In the genomic region with DNA sequence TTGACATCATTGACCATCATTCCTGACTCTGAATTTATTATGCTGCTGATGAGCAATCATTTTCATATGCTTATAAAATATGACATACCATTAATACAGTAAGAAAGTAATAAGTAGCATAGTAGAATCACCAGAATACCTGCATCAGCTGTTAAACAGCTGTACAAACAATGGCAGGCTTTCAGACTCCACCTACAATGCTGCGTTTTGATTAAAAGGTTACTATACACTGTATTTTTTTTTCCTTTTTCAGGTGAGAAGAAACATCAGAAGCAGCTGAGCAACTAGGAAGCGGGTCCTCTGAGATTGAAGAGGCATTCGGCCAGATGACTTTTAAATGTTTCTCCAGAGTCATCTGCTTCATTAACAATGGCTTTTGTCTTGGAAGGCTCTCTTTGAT, we compare ENCODE assay signal across 30 cellular contexts.
"Had no signal": no experiment of that assay in that cellular context is flagged by ENCODE, and none has a peak within 500 bp of the region (broad histone marks: within the 10 kb centered on the region; RNA-seq: fewer than 3 reads in every experiment).

No MANE protein-coding gene starts in this region.

- H3K9me3 ChIP-seq: esophagus squamous epithelium, gastroesophageal sphincter, heart right ventricle had no signal

- H3K27me3 Mint-ChIP-seq: activated B cell treated with CpG ODN at 0.5 μM for 24 hours; activated CD8-positive, alpha-beta T cell treated with anti-CD3 and anti-CD28 coated beads for 36 hours; activated naive CD4-positive, alpha-beta T cell treated with anti-CD3 and anti-CD28 coated beads, Interleukin-2, amount 50 U/mL, for 24 hours; activated naive CD8-positive, alpha-beta T cell treated with anti-CD3 and anti-CD28 coated beads, Interleukin-2, amount 10 ng/mL, durations not matched to agents 7 days and 5 days; activated T-helper 17 cell treated with anti-CD3 and anti-CD28 coated beads, Interleukin-2, amount 50 U/mL, for 72 hours; effector memory CD8-positive, alpha-beta T cell had no signal

- H3K4me3 ChIP-seq: esophagus squamous epithelium, gastroesophageal sphincter, heart right ventricle, hepatocyte had no signal

- H3K9me3 Mint-ChIP-seq: activated B cell treated with CpG ODN at 0.5 μM for 24 hours; activated CD8-positive, alpha-beta T cell treated with anti-CD3 and anti-CD28 coated beads for 36 hours; activated naive CD4-positive, alpha-beta T cell treated with anti-CD3 and anti-CD28 coated beads for 36 hours; activated naive CD4-positive, alpha-beta T cell treated with anti-CD3 and anti-CD28 coated beads, Interleukin-2, amount 50 U/mL, for 24 hours; activated naive CD8-positive, alpha-beta T cell treated with anti-CD3 and anti-CD28 coated beads, Interleukin-2, amount 10 ng/mL, durations not matched to agents 7 days and 5 days; activated T-cell treated with anti-CD3 and anti-CD28 coated beads, Interleukin-2, amount 50 U/mL, for 4 hours; activated T-helper 17 cell treated with anti-CD3 and anti-CD28 coated beads, Interleukin-2, amount 50 U/mL, for 72 hours; effector memory CD8-positive, alpha-beta T cell had no signal

- H3K4me1 Mint-ChIP-seq: activated B cell treated with CpG ODN at 0.5 μM for 24 hours; activated T-helper 17 cell treated with anti-CD3 and anti-CD28 coated beads, Interleukin-2, amount 50 U/mL, for 72 hours had no signal

- H3K27ac ChIP-seq: epithelial cell of prostate, esophagus squamous epithelium, gastroesophageal sphincter, heart right ventricle, hepatocyte, WERI-Rb-1 had no signal

- H3K4me3 Mint-ChIP-seq: activated B cell treated with CpG ODN at 0.5 μM for 24 hours; activated CD8-positive, alpha-beta T cell treated with anti-CD3 and anti-CD28 coated beads for 36 hours; activated naive CD4-positive, alpha-beta T cell treated with anti-CD3 and anti-CD28 coated beads for 36 hours; activated naive CD4-positive, alpha-beta T cell treated with anti-CD3 and anti-CD28 coated beads, Interleukin-2, amount 50 U/mL, for 24 hours; activated T-cell treated with anti-CD3 and anti-CD28 coated beads, Interleukin-2, amount 50 U/mL, for 4 hours; activated T-helper 17 cell treated with anti-CD3 and anti-CD28 coated beads, Interleukin-2, amount 50 U/mL, for 72 hours; effector memory CD8-positive, alpha-beta T cell had no signal

- H3K4me2 ChIP-seq: hepatocyte had no signal

- H2AFZ ChIP-seq: hepatocyte had no signal

- H3K27ac Mint-ChIP-seq: activated B cell treated with CpG ODN at 0.5 μM for 24 hours; activated CD8-positive, alpha-beta T cell treated with anti-CD3 and anti-CD28 coated beads for 36 hours; activated naive CD4-positive, alpha-beta T cell treated with anti-CD3 and anti-CD28 coated beads for 36 hours; activated naive CD4-positive, alpha-beta T cell treated with anti-CD3 and anti-CD28 coated beads, Interleukin-2, amount 50 U/mL, for 24 hours; activated naive CD8-positive, alpha-beta T cell treated with anti-CD3 and anti-CD28 coated beads, Interleukin-2, amount 10 ng/mL, durations not matched to agents 7 days and 5 days; activated T-helper 17 cell treated with anti-CD3 and anti-CD28 coated beads, Interleukin-2, amount 50 U/mL, for 72 hours; effector memory CD8-positive, alpha-beta T cell had no signal

- FAIRE-seq: astrocyte, colon, endothelial cell of umbilical vein had no signal

- ATAC-seq: activated CD4-positive, CD25-positive, alpha-beta regulatory T cell treated with anti-CD3 and anti-CD28 coated beads, Interleukin-2, amount 50 U/mL, for 24 hours; activated CD8-positive, alpha-beta T cell treated with anti-CD3 and anti-CD28 coated beads for 36 hours; activated T-cell treated with anti-CD3 and anti-CD28 coated beads, Interleukin-2, amount 50 U/mL, for 4 hours; activated T-helper 17 cell treated with anti-CD3 and anti-CD28 coated beads, Interleukin-2, amount 50 U/mL, for 72 hours; effector memory CD8-positive, alpha-beta T cell; gastroesophageal sphincter; heart right ventricle had no signal

- H3K27me3 ChIP-seq: esophagus squamous epithelium, gastroesophageal sphincter, heart right ventricle, hepatocyte had no signal

- DNase-seq: activated B cell treated with CpG ODN at 0.5 μM for 24 hours; activated CD4-positive, alpha-beta T cell treated with anti-CD3 and anti-CD28 coated beads for 48 hours; activated CD4-positive, alpha-beta T cell treated with anti-CD3 and anti-CD28 coated beads, Interleukin-2, amount 50 U/mL, for 1 hour; activated CD4-positive, alpha-beta T cell treated with anti-CD3 and anti-CD28 coated beads, Interleukin-2, amount 50 U/mL, for 48 hours; activated CD8-positive, alpha-beta memory T cell treated with anti-CD3 and anti-CD28 coated beads for 24 hours; activated CD8-positive, alpha-beta T cell treated with anti-CD3 and anti-CD28 coated beads for 36 hours; activated effector memory CD4-positive, alpha-beta T cell treated with Interleukin-2 at 50 U/mL for 16 hours; activated naive CD4-positive, alpha-beta T cell treated with anti-CD3 and anti-CD28 coated beads for 36 hours; activated naive CD8-positive, alpha-beta T cell treated with anti-CD3 and anti-CD28 coated beads, Interleukin-2, amount 10 ng/mL, durations not matched to agents 7 days and 5 days; activated T-cell treated with anti-CD3 and anti-CD28 coated beads, Interleukin-2, amount 50 U/mL, for 4 hours; anterior cingulate cortex; caudate nucleus; cortex of kidney; dermis blood vessel endothelial cell; effector CD4-positive, alpha-beta T cell; effector memory CD8-positive, alpha-beta T cell; esophagus squamous epithelium; foreskin melanocyte; heart right ventricle; T1000; WERI-Rb-1 had no signal

- H3K4me1 ChIP-seq: esophagus squamous epithelium, gastroesophageal sphincter, heart right ventricle had no signal
